1 cellular context compared by ENCODE assay signal in the genomic region with DNA sequence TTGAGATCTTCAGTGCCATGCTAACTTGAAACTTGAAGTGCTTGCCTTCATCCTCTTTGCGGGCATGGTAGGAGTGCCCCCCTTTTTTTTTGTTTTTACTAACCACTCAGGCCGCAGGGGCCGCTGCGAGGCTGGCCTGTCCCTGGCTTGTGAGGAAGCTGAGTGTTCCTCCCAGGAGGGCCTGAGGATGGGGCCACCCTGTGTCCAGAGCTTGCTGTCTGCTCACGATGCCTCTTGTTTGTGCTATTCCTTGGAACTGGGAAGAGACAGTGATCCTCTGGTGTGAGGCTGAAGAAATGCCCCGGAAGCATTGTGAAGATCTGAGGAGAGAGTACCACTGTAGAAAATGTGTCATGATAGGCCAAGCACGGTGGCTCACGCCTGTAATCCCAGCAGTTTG.
TF ChIP-seq lines count a peak whose summit lies in the region.

No MANE protein-coding gene starts in this region.

TF ChIP-seq in IMR-90, 13 proteins besides CTCF, POLR2A, EP300 and RAD21:
- TF ChIP-seq MXI1 (IDR thresholded peaks at IDR 0.05; ENCODE audit: borderline replicate concordance, low read depth, low read length) (no peak), FOS (IDR thresholded peaks at IDR 0.05; ENCODE audit: low read depth, low read length) (no peak), RFX5 (IDR thresholded peaks at IDR 0.05; ENCODE audit: low read depth, low read length) (no peak), RCOR1 (IDR thresholded peaks at IDR 0.05; ENCODE audit: insufficient replicate concordance, low read length) (no peak), MAFK (IDR thresholded peaks at IDR 0.05; ENCODE audit: low read depth, low read length) (no peak), CEBPB (IDR thresholded peaks at IDR 0.05; ENCODE audit: low read depth, low read length) (no peak), MAZ (IDR thresholded peaks at IDR 0.05; ENCODE audit: borderline replicate concordance, low read depth, low read length) (no peak), BHLHE40 (IDR thresholded peaks at IDR 0.05; ENCODE audit: low read depth, low read length) (no peak), NFE2L2 (IDR thresholded peaks at IDR 0.05; ENCODE audit: low read depth, low read length) (no peak), SMC3 (IDR thresholded peaks at IDR 0.05; ENCODE audit: low read depth, low read length) (no peak), CHD1 (IDR thresholded peaks at IDR 0.05; ENCODE audit: low read depth, low read length) (no peak)
- TF ChIP-seq, protein P1, sequence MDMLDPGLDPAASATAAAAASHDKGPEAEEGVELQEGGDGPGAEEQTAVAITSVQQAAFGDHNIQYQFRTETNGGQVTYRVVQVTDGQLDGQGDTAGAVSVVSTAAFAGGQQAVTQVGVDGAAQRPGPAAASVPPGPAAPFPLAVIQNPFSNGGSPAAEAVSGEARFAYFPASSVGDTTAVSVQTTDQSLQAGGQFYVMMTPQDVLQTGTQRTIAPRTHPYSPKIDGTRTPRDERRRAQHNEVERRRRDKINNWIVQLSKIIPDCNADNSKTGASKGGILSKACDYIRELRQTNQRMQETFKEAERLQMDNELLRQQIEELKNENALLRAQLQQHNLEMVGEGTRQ (IDR thresholded peaks at IDR 0.05; ENCODE audit: low read depth, low read length), result no peak
- TF ChIP-seq, protein P2, sequence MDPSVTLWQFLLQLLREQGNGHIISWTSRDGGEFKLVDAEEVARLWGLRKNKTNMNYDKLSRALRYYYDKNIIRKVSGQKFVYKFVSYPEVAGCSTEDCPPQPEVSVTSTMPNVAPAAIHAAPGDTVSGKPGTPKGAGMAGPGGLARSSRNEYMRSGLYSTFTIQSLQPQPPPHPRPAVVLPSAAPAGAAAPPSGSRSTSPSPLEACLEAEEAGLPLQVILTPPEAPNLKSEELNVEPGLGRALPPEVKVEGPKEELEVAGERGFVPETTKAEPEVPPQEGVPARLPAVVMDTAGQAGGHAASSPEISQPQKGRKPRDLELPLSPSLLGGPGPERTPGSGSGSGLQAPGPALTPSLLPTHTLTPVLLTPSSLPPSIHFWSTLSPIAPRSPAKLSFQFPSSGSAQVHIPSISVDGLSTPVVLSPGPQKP (IDR thresholded peaks at IDR 0.05; ENCODE audit: borderline replicate concordance, low read depth, low read length), result no peak
